11 cellular contexts compared by ENCODE assay signal in the genomic region with DNA sequence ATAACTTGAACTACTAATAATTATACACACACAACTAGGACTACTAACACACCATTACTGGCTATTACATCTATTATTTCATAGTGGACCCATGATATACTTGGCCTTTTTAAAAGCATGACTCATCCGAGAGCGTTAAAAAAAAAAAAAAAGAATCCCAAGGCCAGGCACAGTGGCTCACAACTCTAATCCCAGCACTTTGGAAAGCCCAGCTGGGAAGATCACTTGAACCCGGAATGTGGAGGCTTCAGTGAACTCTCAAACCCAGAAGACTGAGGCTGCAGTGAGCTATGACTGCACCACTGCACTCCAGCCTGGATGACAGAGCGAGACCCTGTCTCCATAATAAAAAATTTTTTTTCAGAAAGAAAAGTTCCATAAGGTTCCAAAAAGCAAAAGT. TPM values are rescaled to one million over a fixed set of nuclear protein-coding genes. Genes with fewer than 3 reads are reported as not detected.
A peak's percentile ranks its signal among the peaks of the same experiment; 100 is the strongest.
DNase-seq lines count a peak whose midpoint lies in the region; ATAC-seq lines count a peak whose summit lies in the region.
"Had no signal": no experiment of that assay in that cellular context is flagged by ENCODE, and none has a peak within 500 bp of the region (broad histone marks: within the 10 kb centered on the region; RNA-seq: fewer than 3 reads in every experiment).

No MANE protein-coding gene starts in this region.

- peak overlapping the region; percentile 52 for H3K27ac Mint-ChIP-seq in activated naive CD8-positive, alpha-beta T cell treated with anti-CD3 and anti-CD28 coated beads, Interleukin-2, amount 10 ng/mL, durations not matched to agents 7 days and 5 days

- H3K4me1 Mint-ChIP-seq in activated naive CD8-positive, alpha-beta T cell treated with anti-CD3 and anti-CD28 coated beads, Interleukin-2, amount 10 ng/mL, durations not matched to agents 7 days and 5 days, result peaks cover 65% of the 10 kb centered on the region

- peak overlapping the region; percentile 89 for H3K4me3 Mint-ChIP-seq in activated naive CD8-positive, alpha-beta T cell treated with anti-CD3 and anti-CD28 coated beads, Interleukin-2, amount 10 ng/mL, durations not matched to agents 7 days and 5 days

- no peak for ATAC-seq in activated naive CD8-positive, alpha-beta T cell treated with anti-CD3 and anti-CD28 coated beads, Interleukin-2, amount 10 ng/mL, durations not matched to agents 7 days and 5 days (ENCODE audit: low read depth)
- ATAC-seq in GM21367 (IDR thresholded peaks at IDR 0.05; ENCODE audit: unreplicated experiment), result no peak
- ATAC-seq: left colon had no signal

- peak; percentile 21 for DNase-seq in A172 (ENCODE audit: low spot score)
- peak; percentile 46 for DNase-seq in HCEC 1CT
- DNase-seq in activated naive CD8-positive, alpha-beta T cell treated with anti-CD3 and anti-CD28 coated beads, Interleukin-2, amount 10 ng/mL, durations not matched to agents 7 days and 5 days, result no peak
- DNase-seq in kidney tubule cell (ENCODE audit: low spot score), result peak; percentile 33
- DNase-seq in germinal center (ENCODE audit: low spot score), result no peak
- no peak for DNase-seq in D341Med (ENCODE audit: low spot score)
- no peak for DNase-seq in NCI-H2107 (lab: John Stamatoyannopoulos, UW)
- DNase-seq: C1 segment of cervical spinal cord, left colon, NCI-H510A treated with DMSO at 0.1 percent for 48 hours had no signal

- no peaks in the 10 kb centered on the region for H3K27me3 Mint-ChIP-seq in activated naive CD8-positive, alpha-beta T cell treated with anti-CD3 and anti-CD28 coated beads, Interleukin-2, amount 10 ng/mL, durations not matched to agents 7 days and 5 days

- peaks cover 21% of the 10 kb centered on the region for H3K36me3 Mint-ChIP-seq in activated naive CD8-positive, alpha-beta T cell treated with anti-CD3 and anti-CD28 coated beads, Interleukin-2, amount 10 ng/mL, durations not matched to agents 7 days and 5 days

- POLR2A ChIA-PET in activated naive CD8-positive, alpha-beta T cell treated with anti-CD3 and anti-CD28 coated beads, Interleukin-2, amount 10 ng/mL, durations not matched to agents 7 days and 5 days (lab: Charles Lee), result interaction anchor here (0.6 kb wide), 1 partner anchor 62 kb away, joined by 3 read pairs; no protein-coding TSS in a partner anchor

- H3K9me3 Mint-ChIP-seq in activated naive CD8-positive, alpha-beta T cell treated with anti-CD3 and anti-CD28 coated beads, Interleukin-2, amount 10 ng/mL, durations not matched to agents 7 days and 5 days, result no peaks in the 10 kb centered on the region

RNA-seq across cellular contexts. Expression of a gene that starts 3.1 kb away (rescaled TPM):
- total RNA-seq in A172 (2014; rRNA removed; shearing (Covaris generic)), result 88.7 and 90.7 TPM in 2 replicates
- total RNA-seq in activated naive CD8-positive, alpha-beta T cell treated with anti-CD3 and anti-CD28 coated beads, Interleukin-2, amount 10 ng/mL, durations not matched to agents 7 days and 5 days, result 100 to 1,000 TPM; 118 to 120 TPM

Comparison
In these comparisons a context has a peak if more than half of its experiments do, and no peak if none do; other contexts are left out.
1. DNase-seq: peak in A172 (single experiment), HCEC 1CT (single experiment) and kidney tubule cell (single experiment); none in activated naive CD8-positive, alpha-beta T cell treated with anti-CD3 and anti-CD28 coated beads, Interleukin-2, amount 10 ng/mL, durations not matched to agents 7 days and 5 days (single experiment), germinal center (single experiment), D341Med (single experiment) and NCI-H2107 (single experiment).